In genomic region chr19:3721900-3722442, GRCh38 we compare ENCODE assay signal across 9 cellular contexts. TPM values are rescaled to one million over a fixed set of nuclear protein-coding genes. Genes with fewer than 3 reads are reported as not detected.
DNase-seq lines count a peak whose midpoint lies in the region; ATAC-seq and TF ChIP-seq lines count a peak whose summit lies in the region.
"Had no signal": no experiment of that assay in that cellular context is flagged by ENCODE, and none has a peak within 500 bp of the region (broad histone marks: within the 10 kb centered on the region; RNA-seq: fewer than 3 reads in every experiment).

No MANE protein-coding gene starts in this region.

- H3K4ac ChIP-seq in trophoblast cell (ENCODE audit: low read depth, low read length) = no peak overlapping the region

- no peak overlapping the region for H2BK5ac ChIP-seq in trophoblast cell (ENCODE audit: low read depth, low read length, poor library complexity)

- no peak overlapping the region for H4K91ac ChIP-seq in trophoblast cell (ENCODE audit: low read depth, low read length)

- H2BK120ac ChIP-seq in trophoblast cell (ENCODE audit: insufficient read depth, low read length, poor library complexity) = no peak overlapping the region

- H4K8ac ChIP-seq in trophoblast cell (ENCODE audit: low read depth, low read length) = peak overlapping the region; percentile 3

- no peak overlapping the region for H2AFZ ChIP-seq in DND-41 (ENCODE audit: low read depth, low read length)
- no peak overlapping the region for H2AFZ ChIP-seq in trophoblast cell (ENCODE audit: insufficient read depth, low read length, poor library complexity)

- no peaks in the 10 kb centered on the region for H3K79me2 ChIP-seq in DND-41 (ENCODE audit: insufficient read depth, low read length)
- no peaks in the 10 kb centered on the region for H3K79me2 ChIP-seq in trophoblast cell (ENCODE audit: control insufficient read depth, insufficient read depth, low read length, poor library complexity)

- H3K4me2 ChIP-seq in DND-41 (ENCODE audit: insufficient read depth, low read length) (peak overlapping the region; percentile 19; the same call in 1 of the 2 replicates), trophoblast cell (ENCODE audit: low read length) (peak overlapping the region; percentile 85)

- H3K36me3 ChIP-seq in DND-41 (ENCODE audit: insufficient read depth, low read length) = no peaks in the 10 kb centered on the region
- no peaks in the 10 kb centered on the region for H3K36me3 ChIP-seq in trophoblast cell (ENCODE audit: control insufficient read depth in 1 of 2, insufficient read depth in 2 of 2, low read length in 2 of 2)

- H3K14ac ChIP-seq in trophoblast cell (ENCODE audit: low read length) = peak overlapping the region; percentile 3

- no peak overlapping the region for H3K27ac ChIP-seq in DND-41 (ENCODE audit: low read length)
- H3K27ac ChIP-seq in trophoblast cell (ENCODE audit: low read depth, low read length) = peak overlapping the region; percentile 43

- peaks cover 4% of the 10 kb centered on the region for H3K79me1 ChIP-seq in trophoblast cell (ENCODE audit: low read length)

- no peak overlapping the region for H2AK5ac ChIP-seq in trophoblast cell (ENCODE audit: low read length)

- no CpG with 5 or more reads among the region's 25 CpGs for WGBS in trophoblast cell (ENCODE audit: extremely low coverage, insufficient coverage, insufficient read length)

- H3K27me3 ChIP-seq in DND-41 (ENCODE audit: insufficient read depth, low read length, poor library complexity) (peaks cover 27% of the 10 kb centered on the region), trophoblast cell (ENCODE audit: insufficient read depth, low read length) (no peaks in the 10 kb centered on the region)

- DNase-seq in DND-41 (no peak), NCI-H69 (lab: John Stamatoyannopoulos, UW) (peak; percentile 45), epithelial cell of proximal tubule (ENCODE audit: low read depth) (no peak), trophoblast cell (peak in 1 of 2 donors; percentile 9), SKM-1 treated with dmso at 0.1 percent for 144 hours (lab: John Stamatoyannopoulos, UW; ENCODE audit: unreplicated experiment) (no peak), DMS153 (lab: John Stamatoyannopoulos, UW) (no peak), LoVo (ENCODE audit: low spot score) (no peak)

- H3K9ac ChIP-seq in DND-41 (ENCODE audit: low read depth, low read length) (no peak overlapping the region), trophoblast cell (ENCODE audit: low read length) (peak overlapping the region; percentile 45)

- no peak for TF ChIP-seq CTCF in DND-41 (IDR thresholded peaks at IDR 0.05; ENCODE audit: borderline replicate concordance, extremely low read depth, low read length, poor library complexity, severe bottlenecking)
- no peak for TF ChIP-seq CTCF in epithelial cell of proximal tubule (conservative IDR thresholded peaks at IDR 0.05; ENCODE audit: low read depth, low read length)

- no peak overlapping the region for H3K4me3 ChIP-seq in DND-41 (ENCODE audit: low read depth in 1 of 2, low read length in 2 of 2)
- peak overlapping the region; percentile 48 for H3K4me3 ChIP-seq in epithelial cell of proximal tubule (ENCODE audit: low read depth, low read length)
- H3K4me3 ChIP-seq in trophoblast cell (ENCODE audit: low read depth, low read length) = peak overlapping the region; percentile 60

- no peak overlapping the region for H4K12ac ChIP-seq in trophoblast cell (ENCODE audit: low read depth, low read length)

- H3K23ac ChIP-seq in trophoblast cell (ENCODE audit: low read length) = no peak overlapping the region

- peaks cover 3% of the 10 kb centered on the region; the same call in 1 of the 2 replicates for H3K4me1 ChIP-seq in DND-41 (ENCODE audit: insufficient read depth, low read length)
- peaks cover 8 to 20% of the 10 kb centered on the region in 2 experiments for H3K4me1 ChIP-seq in trophoblast cell (ENCODE audit: control insufficient read depth in 1 of 2, insufficient read depth in 2 of 2, low read length in 2 of 2)

- H4K20me1 ChIP-seq in DND-41 (ENCODE audit: insufficient read depth, low read length) = no peaks in the 10 kb centered on the region

- H3K18ac ChIP-seq in trophoblast cell (ENCODE audit: low read length) = no peak overlapping the region

- ATAC-seq in DND-41 (ENCODE audit: insufficient read depth, low read depth) = no peak
- ATAC-seq in HG03108 (IDR thresholded peaks at IDR 0.05; ENCODE audit: unreplicated experiment) = no peak

- H2BK12ac ChIP-seq in trophoblast cell (ENCODE audit: low read length) = peak overlapping the region; percentile 5

- H3K9me3 ChIP-seq in DND-41 (ENCODE audit: insufficient read depth, low read length, severe bottlenecking) = no peaks in the 10 kb centered on the region
- H3K9me3 ChIP-seq in trophoblast cell (ENCODE audit: insufficient read depth, low read depth, low read length) = no peaks in the 10 kb centered on the region

RNA-seq across cellular contexts. Expression of gene TJP3, which starts 13.8 kb away (rescaled TPM):
- 1.9 and 3.8 TPM in 2 replicates for total RNA-seq in epithelial cell of proximal tubule
- 117 and 137 TPM in 2 replicates for polyA plus RNA-seq in trophoblast cell (2013)

RNA-seq across cellular contexts. Expression of gene PIP5K1C, which starts 21.7 kb away (rescaled TPM):
- 11.7 and 20.4 TPM in 2 replicates for total RNA-seq in epithelial cell of proximal tubule
- polyA plus RNA-seq in trophoblast cell (2013) = 36.1 and 36.6 TPM in 2 replicates

RNA-seq across cellular contexts. Expression of gene APBA3, which starts 39.5 kb away (rescaled TPM):
- total RNA-seq in epithelial cell of proximal tubule = 24.6 and 25.8 TPM in 2 replicates
- 26.2 and 27.1 TPM in 2 replicates for polyA plus RNA-seq in trophoblast cell (2013)

RNA-seq across cellular contexts. Expression of gene MRPL54, which starts 40.5 kb away (rescaled TPM):
- total RNA-seq in epithelial cell of proximal tubule = 102 and 105 TPM in 2 replicates
- polyA plus RNA-seq in trophoblast cell (2013) = 39.6 and 39.9 TPM in 2 replicates

RNA-seq across cellular contexts. Expression of gene RAX2, which starts 50.1 kb away (rescaled TPM):
- not detected in 2 replicates for total RNA-seq in epithelial cell of proximal tubule
- not detected in 2 replicates for polyA plus RNA-seq in trophoblast cell (2013)
- total RNA-seq: SK-MEL-5 had no signal

Comparison
In these comparisons a context has a peak if more than half of its experiments do, and no peak if none do; other contexts are left out.
1. H3K4me3 ChIP-seq: peak in epithelial cell of proximal tubule (single experiment) and trophoblast cell (single experiment); none in DND-41 (0 of 2).